ENCODE assay signal across 26 cellular contexts in the genomic region with DNA sequence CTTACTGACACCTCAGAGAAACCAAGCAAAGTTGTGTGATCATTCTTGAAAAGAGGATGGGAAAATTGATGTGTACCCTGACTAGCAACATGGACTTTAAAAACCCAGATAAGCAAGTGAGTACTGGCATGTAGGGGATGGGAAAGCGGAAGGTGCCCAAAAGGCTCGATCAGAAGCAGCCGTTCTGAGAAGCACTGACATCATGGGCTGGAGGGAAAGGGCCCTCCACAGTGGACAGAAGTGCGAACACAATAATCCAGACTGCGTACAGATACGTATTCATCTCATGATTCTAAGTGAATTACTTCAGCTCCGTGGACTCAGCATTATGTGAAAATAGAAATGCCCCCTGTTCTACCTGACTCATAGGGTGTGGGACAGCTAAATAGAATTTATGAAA.
"Had no signal": no experiment of that assay in that cellular context is flagged by ENCODE, and none has a peak within 500 bp of the region (broad histone marks: within the 10 kb centered on the region; RNA-seq: fewer than 3 reads in every experiment).

No MANE protein-coding gene starts in this region.

- H3K4me3 Mint-ChIP-seq: dendritic cell treated with granulocyte-macrophage colony-stimulating factor and Interleukin-4, amounts not matched to agents 40 ng/mL and 50 ng/mL, for 4 days; immature natural killer cell; naive thymus-derived CD4-positive, alpha-beta T cell; nephron; neural progenitor cell; stimulated activated memory B cell treated with anti-CD40 and anti-IgM and Interleukin-4, amounts not matched to agents 10 μg/mL and 1 μg/mL and 100 μg/mL, for 72 hours had no signal

- H3K36me3 ChIP-seq: colonic mucosa, esophagus muscularis mucosa, gastroesophageal sphincter, spleen, tibial artery, upper lobe of left lung had no signal

- H3K4me1 Mint-ChIP-seq: immature natural killer cell; stimulated activated memory B cell treated with anti-CD40 and anti-IgM and Interleukin-4, amounts not matched to agents 10 μg/mL and 1 μg/mL and 100 μg/mL, for 72 hours had no signal

- H3K36me3 Mint-ChIP-seq: naive thymus-derived CD4-positive, alpha-beta T cell; stimulated activated memory B cell treated with anti-CD40 and anti-IgM and Interleukin-4, amounts not matched to agents 10 μg/mL and 1 μg/mL and 100 μg/mL, for 72 hours had no signal

- H3K27me3 ChIP-seq: colonic mucosa, esophagus muscularis mucosa, foreskin keratinocyte, gastroesophageal sphincter, neural progenitor cell, spleen, testis, tibial artery, upper lobe of left lung had no signal

- H3K4me3 ChIP-seq: colonic mucosa, esophagus muscularis mucosa, gastroesophageal sphincter, neural progenitor cell, skin epidermis, spleen, testis, tibial artery, upper lobe of left lung had no signal

- DNase-seq: colonic mucosa; effector CD8-positive, alpha-beta T cell; foreskin keratinocyte; hypothalamus; immature natural killer cell; islet precursor cell; kidney glomerular epithelial cell; mesenchymal stem cell; midbrain; naive thymus-derived CD4-positive, alpha-beta T cell; spleen; stimulated activated CD4-positive, alpha-beta T cell treated with anti-CD3 and anti-CD28 coated beads, Interleukin-4, amount 100 ng/mL, for 4 hours; stimulated activated naive CD8-positive, alpha-beta T cell treated with anti-CD3 and anti-CD28 coated beads, Interleukin-15, Interleukin-2, amounts not matched to agents 100 U/mL and 50 U/mL, for 24 hours; substantia nigra; testis; tibial artery; upper lobe of left lung had no signal

- H3K27ac Mint-ChIP-seq: dendritic cell treated with granulocyte-macrophage colony-stimulating factor and Interleukin-4, amounts not matched to agents 40 ng/mL and 50 ng/mL, for 4 days; immature natural killer cell; naive thymus-derived CD4-positive, alpha-beta T cell; nephron; neural progenitor cell; progenitor cell of endocrine pancreas; stimulated activated memory B cell treated with anti-CD40 and anti-IgM and Interleukin-4, amounts not matched to agents 10 μg/mL and 1 μg/mL and 100 μg/mL, for 72 hours had no signal

- H3K4me2 ChIP-seq: neural progenitor cell had no signal

- H3K27me3 Mint-ChIP-seq: dendritic cell treated with granulocyte-macrophage colony-stimulating factor and Interleukin-4, amounts not matched to agents 40 ng/mL and 50 ng/mL, for 4 days; naive thymus-derived CD4-positive, alpha-beta T cell; progenitor cell of endocrine pancreas; stimulated activated memory B cell treated with anti-CD40 and anti-IgM and Interleukin-4, amounts not matched to agents 10 μg/mL and 1 μg/mL and 100 μg/mL, for 72 hours had no signal

- H3K4me1 ChIP-seq: colonic mucosa, foreskin keratinocyte, gastroesophageal sphincter, parathyroid adenoma, spleen, testis, tibial artery, upper lobe of left lung had no signal

- H3K9me3 ChIP-seq: colonic mucosa, esophagus muscularis mucosa, gastroesophageal sphincter, testis, tibial artery, upper lobe of left lung had no signal

- ATAC-seq: foreskin keratinocyte; gastroesophageal sphincter; naive thymus-derived CD4-positive, alpha-beta T cell; stimulated activated memory B cell treated with anti-CD40 and anti-IgM and Interleukin-4, amounts not matched to agents 10 μg/mL and 1 μg/mL and 100 μg/mL, for 72 hours; stimulated activated naive CD8-positive, alpha-beta T cell treated with anti-CD3 and anti-CD28 coated beads, Interleukin-15, Interleukin-2, amounts not matched to agents 100 U/mL and 50 U/mL, for 24 hours had no signal

- H3K9me3 Mint-ChIP-seq: dendritic cell treated with granulocyte-macrophage colony-stimulating factor and Interleukin-4, amounts not matched to agents 40 ng/mL and 50 ng/mL, for 4 days; nephron; neural progenitor cell had no signal

- H3K27ac ChIP-seq: colonic mucosa, esophagus muscularis mucosa, foreskin keratinocyte, gastroesophageal sphincter, neural progenitor cell, parathyroid adenoma, skin epidermis, spleen, testis, tibial artery, upper lobe of left lung had no signal

- H2AFZ ChIP-seq: neural progenitor cell, parathyroid adenoma had no signal

- H3K9ac ChIP-seq: neural progenitor cell, parathyroid adenoma had no signal
